Comparison of ENCODE assay signal across 19 cellular contexts in the genomic region with DNA sequence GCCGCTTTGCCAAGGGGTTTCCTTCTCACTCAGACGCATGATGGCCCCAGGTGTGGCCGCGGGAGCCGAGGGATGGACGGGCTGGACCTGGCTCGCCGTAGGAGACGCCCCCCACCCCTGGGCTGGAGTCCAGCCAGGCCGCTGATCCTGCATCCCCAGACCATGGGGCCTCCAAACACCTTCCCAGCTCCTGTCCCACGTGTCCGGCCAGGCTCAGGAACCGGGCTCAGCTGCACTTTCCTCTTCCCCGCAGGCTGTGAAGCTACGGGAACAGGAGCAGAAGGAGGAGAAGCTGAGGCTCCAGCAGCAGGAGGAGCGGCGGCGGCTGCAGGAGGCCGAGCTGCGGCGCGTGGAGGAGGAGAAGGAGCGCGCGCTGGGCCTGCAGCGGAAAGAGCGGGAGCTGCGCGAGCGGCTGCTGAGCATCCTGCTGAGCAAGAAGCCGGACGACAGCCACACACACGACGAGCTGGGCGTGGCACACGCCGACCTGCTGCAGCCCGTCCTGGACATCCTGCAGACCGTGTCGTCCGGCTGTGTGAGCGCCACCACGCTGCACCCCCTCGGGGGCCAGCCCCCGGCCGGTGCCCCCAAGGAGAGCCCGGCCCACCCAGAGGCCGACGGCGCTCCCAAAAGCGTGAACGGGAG. TPM values are rescaled to one million over a fixed set of nuclear protein-coding genes. Genes with fewer than 3 reads are reported as not detected.
"Had no signal": no experiment of that assay in that cellular context is flagged by ENCODE, and none has a peak within 500 bp of the region (broad histone marks: within the 10 kb centered on the region; RNA-seq: fewer than 3 reads in every experiment).

No MANE protein-coding gene starts in this region.

- H3K9me3 Mint-ChIP-seq: activated CD4-positive, alpha-beta T cell treated with anti-CD3 and anti-CD28 coated beads, Interleukin-2, amount 10 ng/mL, durations not matched to agents 7 days and 5 days; activated naive CD8-positive, alpha-beta T cell treated with anti-CD3 and anti-CD28 coated beads for 36 hours; memory B cell; naive B cell; neural crest cell; stimulated activated memory B cell treated with anti-CD40 and anti-IgM and Interleukin-4, amounts not matched to agents 10 μg/mL and 1 μg/mL and 100 μg/mL, for 72 hours had no signal

- H3K4me3 Mint-ChIP-seq: activated CD4-positive, alpha-beta T cell treated with anti-CD3 and anti-CD28 coated beads, Interleukin-2, amount 10 ng/mL, durations not matched to agents 7 days and 5 days; activated CD8-positive, alpha-beta T cell treated with anti-CD3 and anti-CD28 coated beads, Interleukin-2, amount 10 ng/mL, durations not matched to agents 7 days and 5 days; activated naive CD8-positive, alpha-beta T cell treated with anti-CD3 and anti-CD28 coated beads for 36 hours; memory B cell; naive B cell; neural crest cell; stimulated activated memory B cell treated with anti-CD40 and anti-IgM and Interleukin-4, amounts not matched to agents 10 μg/mL and 1 μg/mL and 100 μg/mL, for 72 hours had no signal

- H3K27ac Mint-ChIP-seq: activated CD4-positive, alpha-beta T cell treated with anti-CD3 and anti-CD28 coated beads, Interleukin-2, amount 10 ng/mL, durations not matched to agents 7 days and 5 days; activated CD8-positive, alpha-beta T cell treated with anti-CD3 and anti-CD28 coated beads, Interleukin-2, amount 10 ng/mL, durations not matched to agents 7 days and 5 days; activated naive CD8-positive, alpha-beta T cell treated with anti-CD3 and anti-CD28 coated beads for 36 hours; memory B cell; stimulated activated memory B cell treated with anti-CD40 and anti-IgM and Interleukin-4, amounts not matched to agents 10 μg/mL and 1 μg/mL and 100 μg/mL, for 72 hours had no signal

- ATAC-seq: body of pancreas, mucosa of descending colon had no signal

- DNase-seq: activated CD4-positive, alpha-beta T cell treated with anti-CD3 and anti-CD28 coated beads, Interleukin-2, amount 10 ng/mL, durations not matched to agents 7 days and 5 days; activated CD8-positive, alpha-beta T cell treated with anti-CD3 and anti-CD28 coated beads, Interleukin-2, amount 10 ng/mL, durations not matched to agents 7 days and 5 days; activated naive CD4-positive, alpha-beta T cell; activated naive CD8-positive, alpha-beta T cell treated with anti-CD3 and anti-CD28 coated beads for 36 hours; body of pancreas; foreskin melanocyte; hypothalamus; left ventricle myocardium inferior; naive B cell; sigmoid colon; stimulated activated CD4-positive, alpha-beta T cell treated with anti-CD3 and anti-CD28 coated beads, Interleukin-4, amount 100 ng/mL, for 4 hours had no signal

- H3K27me3 Mint-ChIP-seq: activated CD4-positive, alpha-beta T cell treated with anti-CD3 and anti-CD28 coated beads, Interleukin-2, amount 10 ng/mL, durations not matched to agents 7 days and 5 days; activated naive CD8-positive, alpha-beta T cell treated with anti-CD3 and anti-CD28 coated beads for 36 hours; memory B cell; naive B cell; stimulated activated memory B cell treated with anti-CD40 and anti-IgM and Interleukin-4, amounts not matched to agents 10 μg/mL and 1 μg/mL and 100 μg/mL, for 72 hours had no signal

- H3K4me1 Mint-ChIP-seq: activated naive CD8-positive, alpha-beta T cell treated with anti-CD3 and anti-CD28 coated beads for 36 hours; neural crest cell had no signal

RNA-seq across cellular contexts. Expression of a gene that starts 14.3 kb away (rescaled TPM):
- total RNA-seq: activated CD4-positive, alpha-beta T cell treated with anti-CD3 and anti-CD28 coated beads, Interleukin-2, amount 10 ng/mL, durations not matched to agents 7 days and 5 days; body of pancreas; cardiac septum; kidney epithelial cell; left ventricle myocardium inferior; pulmonary artery endothelial cell; sigmoid colon; vagina had no signal
